In genomic region chr5:97127727-97128126, GRCh38 we compare ENCODE assay signal across 25 cellular contexts. TPM values are rescaled to one million over a fixed set of nuclear protein-coding genes. Genes with fewer than 3 reads are reported as not detected.
"Had no signal": no experiment of that assay in that cellular context is flagged by ENCODE, and none has a peak within 500 bp of the region (broad histone marks: within the 10 kb centered on the region; RNA-seq: fewer than 3 reads in every experiment).

No MANE protein-coding gene starts in this region.

- H3K4me1 ChIP-seq: gastroesophageal sphincter, transverse colon had no signal

- H3K4me1 Mint-ChIP-seq: natural killer cell had no signal

- DNase-seq: cerebellar nuclear complex; effector CD4-positive, alpha-beta T cell; endodermal cell; foreskin fibroblast; hippocampal formation; mucosa of descending colon; natural killer cell; ovary; stimulated activated CD4-positive, alpha-beta T cell treated with anti-CD3 and anti-CD28 coated beads, Interleukin-2, amount 100 ng/mL, for 24 hours; stimulated activated CD4-positive, alpha-beta T cell treated with anti-CD3 and anti-CD28 coated beads, Interleukin-4, amount 100 ng/mL, for 4 hours; stimulated activated naive B cell treated with anti-CD40 and anti-IgM and Interleukin-4, amounts not matched to agents 10 μg/mL and 1 μg/mL and 100 μg/mL, for 72 hours; stomach; substantia nigra; transverse colon had no signal

- H3K36me3 ChIP-seq: gastroesophageal sphincter, ovary, stomach, thoracic aorta, transverse colon had no signal

- H3K4me3 ChIP-seq: gastroesophageal sphincter, mucosa of descending colon, ovary, skin epidermis, stomach, thoracic aorta, transverse colon had no signal

- H3K27me3 ChIP-seq: gastroesophageal sphincter, ovary, stomach, transverse colon had no signal

- H3K27ac Mint-ChIP-seq: dendritic cell treated with granulocyte-macrophage colony-stimulating factor and Interleukin-4, amounts not matched to agents 40 ng/mL and 50 ng/mL, for 4 days; endodermal cell; natural killer cell; stimulated activated naive B cell treated with anti-CD40 and anti-IgM and Interleukin-4, amounts not matched to agents 10 μg/mL and 1 μg/mL and 100 μg/mL, for 72 hours had no signal

- H3K4me3 Mint-ChIP-seq: dendritic cell treated with granulocyte-macrophage colony-stimulating factor and Interleukin-4, amounts not matched to agents 40 ng/mL and 50 ng/mL, for 4 days; endodermal cell; natural killer cell; neural crest cell; stimulated activated naive B cell treated with anti-CD40 and anti-IgM and Interleukin-4, amounts not matched to agents 10 μg/mL and 1 μg/mL and 100 μg/mL, for 72 hours had no signal

- H3K9me3 Mint-ChIP-seq: dendritic cell treated with granulocyte-macrophage colony-stimulating factor and Interleukin-4, amounts not matched to agents 40 ng/mL and 50 ng/mL, for 4 days; endodermal cell; natural killer cell; stimulated activated naive B cell treated with anti-CD40 and anti-IgM and Interleukin-4, amounts not matched to agents 10 μg/mL and 1 μg/mL and 100 μg/mL, for 72 hours had no signal

- H3K9me3 ChIP-seq: gastroesophageal sphincter, mucosa of descending colon, ovary, stomach, thoracic aorta, transverse colon had no signal

- H3K36me3 Mint-ChIP-seq: natural killer cell had no signal

- H3K27me3 Mint-ChIP-seq: dendritic cell treated with granulocyte-macrophage colony-stimulating factor and Interleukin-4, amounts not matched to agents 40 ng/mL and 50 ng/mL, for 4 days; stimulated activated naive B cell treated with anti-CD40 and anti-IgM and Interleukin-4, amounts not matched to agents 10 μg/mL and 1 μg/mL and 100 μg/mL, for 72 hours had no signal

- H3K27ac ChIP-seq: gastroesophageal sphincter, ovary, skin epidermis, stomach, thoracic aorta, transverse colon had no signal

RNA-seq across cellular contexts. Expression of gene LIX1, which starts 14.7 kb away (rescaled TPM):
- total RNA-seq: cardiac septum, fibroblast of lung, kidney epithelial cell, natural killer cell, posterior vena cava, sciatic nerve, thoracic aorta had no signal
- polyA plus RNA-seq: esophagus, fibroblast of lung, ovary had no signal
